ENCODE assay signal across 23 cellular contexts in genomic region chr3:177262396-177262795, GRCh38.
DNase-seq lines count a peak whose midpoint lies in the region; ATAC-seq, FAIRE-seq and TF ChIP-seq lines count a peak whose summit lies in the region.
"Had no signal": no experiment of that assay in that cellular context is flagged by ENCODE, and none has a peak within 500 bp of the region (broad histone marks: within the 10 kb centered on the region; RNA-seq: fewer than 3 reads in every experiment).

No MANE protein-coding gene starts in this region.

- no peak overlapping the region for H2AFZ ChIP-seq in HepG2 (ENCODE audit: low read length)

- H3K27me3 ChIP-seq in HepG2 (ENCODE audit: control insufficient read depth in 1 of 2, insufficient read depth in 2 of 2, low read length in 2 of 2) (no peaks in the 10 kb centered on the region), right lobe of liver (no peaks in the 10 kb centered on the region), vagina (no peaks in the 10 kb centered on the region)
- H3K27me3 ChIP-seq: ascending aorta had no signal

- H3K9me3 ChIP-seq in HepG2 (ENCODE audit: low read length), result no peaks in the 10 kb centered on the region
- no peaks in the 10 kb centered on the region for H3K9me3 ChIP-seq in right lobe of liver
- no peaks in the 10 kb centered on the region for H3K9me3 ChIP-seq in vagina
- H3K9me3 ChIP-seq: ascending aorta had no signal

- FAIRE-seq in HepG2 (lab: Jason Lieb, UNC), result no peak
- FAIRE-seq: A204.1, endothelial cell of umbilical vein, keratinocyte had no signal

- H3K27ac ChIP-seq in HepG2 (ENCODE audit: extremely low read length, insufficient read depth, low read length) (no peak overlapping the region), right lobe of liver (no peak overlapping the region), vagina (peak overlapping the region; percentile 5)
- H3K27ac ChIP-seq: coronary artery had no signal

- CTCF ChIA-PET in HepG2 (lab: Yijun Ruan, JAX; ENCODE audit: low intra/inter-chr PET ratio, low total read pairs), result no interaction called here

- no peak for TF ChIP-seq POLR2A in HepG2 (IDR thresholded peaks at IDR 0.05; ENCODE audit: insufficient read depth in 1 of 2, low read depth in 2 of 2, low read length in 2 of 2)
- TF ChIP-seq POLR2A in right lobe of liver (IDR thresholded peaks at IDR 0.05), result no peak
- no peak for TF ChIP-seq POLR2A in vagina (IDR thresholded peaks at IDR 0.05)

- H3K4me1 ChIP-seq in HepG2 (ENCODE audit: insufficient read depth, low read length) (peaks cover 6% of the 10 kb centered on the region; the same call in 1 of the 2 replicates), right lobe of liver (no peaks in the 10 kb centered on the region), vagina (no peaks in the 10 kb centered on the region)

- no peak overlapping the region for H3K4me2 ChIP-seq in HepG2 (ENCODE audit: low read depth, low read length)

- no peaks in the 10 kb centered on the region for H3K36me3 ChIP-seq in HepG2 (replicated peaks in 1 of 2; ENCODE audit: control insufficient read depth in 1 of 2, insufficient read depth in 2 of 2, low read length in 2 of 2)
- H3K36me3 ChIP-seq in right lobe of liver, result no peaks in the 10 kb centered on the region
- no peaks in the 10 kb centered on the region for H3K36me3 ChIP-seq in vagina
- H3K36me3 ChIP-seq: ascending aorta had no signal

- no peak overlapping the region for H3K9ac ChIP-seq in HepG2 (ENCODE audit: insufficient read depth, low read depth, low read length)

- DNase-seq in HepG2 (ENCODE audit: low spot score) (peak; percentile 27), right lobe of liver (no peak), brain pericyte (ENCODE audit: low read depth, low spot score) (peak; percentile 44), kidney tubule cell (ENCODE audit: low spot score) (peak; percentile 51), vagina (ENCODE audit: extremely low spot score in 2 of 2) (no peak), HT-29 (ENCODE audit: low spot score) (no peak), cortex of kidney (lab: John Stamatoyannopoulos, UW) (no peak), RPMI8226 (no peak)
- DNase-seq: activated CD4-positive, alpha-beta T cell treated with anti-CD3 and anti-CD28 coated beads, Interleukin-2, amount 50 U/mL, for 1 hour; activated naive CD4-positive, alpha-beta T cell treated with anti-CD3 and anti-CD28 coated beads for 36 hours; DMS153; NCI-H187 treated with DMSO at 0.1 percent for 48 hours; NCI-H446 treated with DMSO at 0.1 percent for 48 hours; NK-92 treated with Interleukin-12 subunit alpha and Interleukin-12 subunit beta, amount 100 ng/mL, for 24 hours; SHP77 treated with DMSO at 0.1 percent for 48 hours; stimulated activated CD4-positive, alpha-beta T cell treated with anti-CD3 and anti-CD28 coated beads, Interleukin-15, amount 100 ng/mL, for 24 hours; T-helper 1 cell had no signal

- in situ Hi-C loops in HepG2 (cut with HindIII; ENCODE audit: extremely low pct_ligation_motif_present, low pct_unique_long_range_greater_than_20kb), result no loop called here

- no peak for TF ChIP-seq RAD21 in HepG2 (CRISPR knock-in tag; IDR thresholded peaks at IDR 0.05)

- no TSS peak for BruUV-seq in HepG2 (replicated peaks; lab: Mats Ljungman, UMichigan)

- ATAC-seq in HepG2, result no peak
- ATAC-seq in right lobe of liver, result no peak
- ATAC-seq: stimulated activated memory B cell treated with anti-CD40 and anti-IgM and Interleukin-4, amounts not matched to agents 10 μg/mL and 1 μg/mL and 100 μg/mL, for 72 hours had no signal

- 69% methylated on average over 5 of the region's 5 CpGs for WGBS in HepG2 (ENCODE audit: low lambda C conversion rate)
- 79% methylated on average over 3 of the region's 5 CpGs for WGBS in right lobe of liver (ENCODE audit: insufficient coverage, low coverage, low lambda C conversion rate, missing lambda C conversion rate)

- no peaks in the 10 kb centered on the region for H4K20me1 ChIP-seq in HepG2 (ENCODE audit: insufficient read depth, low read length)

- TF ChIP-seq EP300 in HepG2 (IDR thresholded peaks at IDR 0.05; ENCODE audit: low read depth in 2 of 2, low read length in 2 of 2), result no peak
- TF ChIP-seq EP300 in HepG2 (CRISPR knock-in tag; IDR thresholded peaks at IDR 0.05; ENCODE audit: borderline replicate concordance), result no peak

- intact Hi-C loops in HepG2 (cut with micrococcal nuclease; ENCODE audit: unreplicated experiment), result no loop called here
- intact Hi-C loops in right lobe of liver (cut with DNase I), result no loop called here
- intact Hi-C loops in vagina (cut with DNase I), result no loop called here

- no peak for TF ChIP-seq CTCF in HepG2 (CRISPR knock-in tag; IDR thresholded peaks at IDR 0.05)
- TF ChIP-seq CTCF in right lobe of liver (IDR thresholded peaks at IDR 0.05), result no peak
- no peak for TF ChIP-seq CTCF in vagina (IDR thresholded peaks at IDR 0.05)

- no peaks in the 10 kb centered on the region for H3K79me2 ChIP-seq in HepG2 (ENCODE audit: insufficient read depth, low read length)

- H3K4me3 ChIP-seq in HepG2 (replicated peaks in 1 of 3; ENCODE audit: insufficient read depth in 1 of 3, low read depth in 2 of 3, low read length in 3 of 3) (no peak overlapping the region), right lobe of liver (no peak overlapping the region), vagina (no peak overlapping the region)
- H3K4me3 ChIP-seq: ascending aorta, coronary artery had no signal

- POLR2A ChIA-PET in HepG2 (lab: Yijun Ruan, JAX), result no interaction called here

TF ChIP-seq in HepG2, 621 proteins besides CTCF, POLR2A, EP300 and RAD21:
- TF ChIP-seq TFE3 (CRISPR knock-in tag; IDR thresholded peaks at IDR 0.05) (0 out of 2 replicates have a peak, but pooled peaks have one; percentile 45), ZFP1 (CRISPR knock-in tag; IDR thresholded peaks at IDR 0.05) (no peak)

Comparison
In these comparisons a context has a peak if more than half of its experiments do, and no peak if none do; other contexts are left out.
1. DNase-seq: peak in HepG2 (single experiment), brain pericyte (single experiment) and kidney tubule cell (single experiment); none in right lobe of liver (0 of 3), vagina (0 of 2), HT-29 (single experiment), cortex of kidney (single experiment) and RPMI8226 (single experiment).